Comparison of ENCODE assay signal across 8 cellular contexts in genomic region chr17:18038861-18039534, GRCh38.
DNase-seq lines count a peak whose midpoint lies in the region; ATAC-seq lines count a peak whose summit lies in the region.

TSS of gene ATPAF2 (minus strand) at chr17:18039168. CDS start at chr17:18039013, 155 bp downstream.
TSS of gene GID4 (plus strand) at chr17:18039408. CDS start at chr17:18039465, 57 bp downstream.

- DNase-seq in AML-193 (lab: John Stamatoyannopoulos, UW) (peak; percentile 77 to 84), NCI-H446 (lab: John Stamatoyannopoulos, UW) (peak; percentile 96 to 99), cerebellar cortex (ENCODE audit: low spot score) (peak; percentile 99), islet precursor cell (peak; percentile 100)
- peak; percentile 100 for DNase-seq in stimulated activated CD4-positive, alpha-beta T cell treated with anti-CD3 and anti-CD28 coated beads, Interleukin-12 subunit alpha, Interleukin-12 subunit beta, amount 100 ng/mL, for 4 hours

- ATAC-seq in GM19035 (IDR thresholded peaks at IDR 0.05; ENCODE audit: unreplicated experiment) (peak; percentile 90), HG03342 (IDR thresholded peaks at IDR 0.05; ENCODE audit: unreplicated experiment) (peak; percentile 88)
- peak; percentile 88 to 90 for ATAC-seq in activated CD4-positive, CD25-positive, alpha-beta regulatory T cell treated with anti-CD3 and anti-CD28 coated beads, Interleukin-2, amount 50 U/mL, for 24 hours

Comparison
In these comparisons a context has a peak if more than half of its experiments do, and no peak if none do; other contexts are left out.
1. Peak in every context shown above with its lines: DNase-seq and ATAC-seq.